ENCODE assay signal across 21 cellular contexts in genomic region chr6:5192135-5192794, GRCh38.
"Had no signal": no experiment of that assay in that cellular context is flagged by ENCODE, and none has a peak within 500 bp of the region (broad histone marks: within the 10 kb centered on the region; RNA-seq: fewer than 3 reads in every experiment).

No MANE protein-coding gene starts in this region.

- FAIRE-seq: keratinocyte had no signal

- H3K4me3 ChIP-seq: adrenal gland, ascending aorta, breast epithelium, gastroesophageal sphincter, mucosa of descending colon had no signal

- DNase-seq: activated CD8-positive, alpha-beta memory T cell treated with anti-CD3 and anti-CD28 coated beads, Interleukin-2, amount 50 U/mL, for 48 hours; activated naive CD4-positive, alpha-beta T cell; activated T-cell treated with anti-CD3 and anti-CD28 coated beads, Interleukin-2, amount 50 U/mL, for 4 hours; adrenal gland; cortex of kidney; head of caudate nucleus; left colon; mucosa of descending colon; nephron progenitor cell; occipital lobe; stimulated activated CD4-positive, alpha-beta T cell treated with anti-CD3 and anti-CD28 coated beads, Interleukin-2, amount 100 ng/mL, for 48 hours; stimulated activated naive CD8-positive, alpha-beta T cell treated with anti-CD3 and anti-CD28 coated beads, Interleukin-15, Interleukin-2, amounts not matched to agents 100 U/mL and 50 U/mL, for 24 hours; T-helper 1 cell had no signal

- H3K27ac ChIP-seq: adrenal gland, ascending aorta, breast epithelium, epithelial cell of prostate, gastroesophageal sphincter had no signal

- H3K36me3 ChIP-seq: adrenal gland, ascending aorta, breast epithelium, gastroesophageal sphincter had no signal

- H3K27ac Mint-ChIP-seq: activated naive CD8-positive, alpha-beta T cell; activated T-helper 2 cell treated with anti-CD3 and anti-CD28 coated beads, Interferon-gamma antibody, Interleukin-2, Interleukin-4, amounts not matched to agents 10 μg/mL and 5 μg/mL and 100 μg/mL, durations not matched to agents 14 hours and 24 hours and 36 hours; memory B cell; nephron progenitor cell had no signal

- H3K4me1 ChIP-seq: breast epithelium, gastroesophageal sphincter had no signal

- H3K9me3 ChIP-seq: adrenal gland, ascending aorta, breast epithelium, gastroesophageal sphincter, mucosa of descending colon had no signal

- H3K27me3 Mint-ChIP-seq: activated naive CD8-positive, alpha-beta T cell; memory B cell had no signal

- H3K9me3 Mint-ChIP-seq: activated T-cell treated with anti-CD3 and anti-CD28 coated beads, Interleukin-2, amount 50 U/mL, for 4 hours; activated T-helper 2 cell treated with anti-CD3 and anti-CD28 coated beads, Interferon-gamma antibody, Interleukin-2, Interleukin-4, amounts not matched to agents 10 μg/mL and 5 μg/mL and 100 μg/mL, durations not matched to agents 14 hours and 24 hours and 36 hours; memory B cell; nephron progenitor cell had no signal

- H3K4me1 Mint-ChIP-seq: memory B cell had no signal

- H3K27me3 ChIP-seq: adrenal gland, ascending aorta, breast epithelium, gastroesophageal sphincter had no signal

- H3K4me3 Mint-ChIP-seq: activated naive CD8-positive, alpha-beta T cell; activated T-cell treated with anti-CD3 and anti-CD28 coated beads, Interleukin-2, amount 50 U/mL, for 4 hours; memory B cell; nephron progenitor cell had no signal
